Comparison of ENCODE assay signal across 18 cellular contexts in the genomic region with DNA sequence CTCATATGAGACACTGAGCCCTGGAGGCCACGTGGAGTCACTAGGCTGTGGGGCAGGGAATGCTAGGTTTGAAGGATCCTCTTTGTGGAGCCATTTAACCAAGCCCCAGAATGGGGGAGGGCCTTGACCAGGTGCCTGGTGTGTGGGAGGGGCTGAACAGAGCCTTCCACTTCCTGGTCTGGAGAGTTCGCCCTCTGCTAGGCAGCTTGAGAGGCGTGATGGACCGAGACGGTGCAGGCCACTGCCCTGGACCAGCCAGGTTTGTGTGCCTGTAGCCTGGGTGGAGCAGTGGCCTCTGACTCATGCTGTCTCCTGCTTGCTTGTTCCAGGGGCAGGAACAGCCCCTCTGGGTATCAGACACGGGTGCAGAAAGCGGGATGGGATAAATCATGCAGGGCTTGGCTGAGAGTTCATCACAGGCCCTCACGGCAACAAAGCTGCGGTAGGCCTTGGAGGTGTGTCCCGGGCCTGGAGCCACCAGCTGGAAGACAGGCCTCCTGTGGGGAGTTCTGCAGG. TPM values are rescaled to one million over a fixed set of nuclear protein-coding genes. Genes with fewer than 3 reads are reported as not detected.
DNase-seq lines count a peak whose midpoint lies in the region; ATAC-seq and TF ChIP-seq lines count a peak whose summit lies in the region.
"Had no signal": no experiment of that assay in that cellular context is flagged by ENCODE, and none has a peak within 500 bp of the region (broad histone marks: within the 10 kb centered on the region; RNA-seq: fewer than 3 reads in every experiment).

No MANE protein-coding gene starts in this region.

- no peaks in the 10 kb centered on the region for H3K79me2 ChIP-seq in mesendoderm (ENCODE audit: control insufficient read depth, insufficient read depth, low read length)

- peak; percentile 89 for ATAC-seq in WTC11
- ATAC-seq: effector memory CD8-positive, alpha-beta T cell; gastroesophageal sphincter had no signal

- no peak overlapping the region for H3K4me3 Mint-ChIP-seq in WTC11
- H3K4me3 Mint-ChIP-seq: activated naive CD4-positive, alpha-beta T cell treated with anti-CD3 and anti-CD28 coated beads for 36 hours; brain; effector memory CD8-positive, alpha-beta T cell had no signal

- H2BK120ac ChIP-seq in mesendoderm (ENCODE audit: low read depth, low read length), result no peak overlapping the region

- CTCF ChIA-PET in WTC11 (lab: Charles Lee), result interaction anchor here (0.6 kb wide), 1 partner anchor 656 kb away, joined by 5 read pairs; no protein-coding TSS in a partner anchor

- H3K4ac ChIP-seq in mesendoderm (ENCODE audit: low read depth, low read length), result no peak overlapping the region

- H3K79me1 ChIP-seq in mesendoderm (ENCODE audit: low read length), result no peaks in the 10 kb centered on the region

- H3K56ac ChIP-seq in mesendoderm (ENCODE audit: low read length), result no peak overlapping the region

- POLR2A ChIA-PET in WTC11 (lab: Charles Lee), result no interaction called here

- H3K4me2 ChIP-seq in mesendoderm (ENCODE audit: low read length), result no peak overlapping the region

- H2BK5ac ChIP-seq in mesendoderm (ENCODE audit: low read length), result no peak overlapping the region

- H3K27me3 Mint-ChIP-seq in WTC11 (ENCODE audit: low read depth), result no peaks in the 10 kb centered on the region
- H3K27me3 Mint-ChIP-seq: brain; effector memory CD8-positive, alpha-beta T cell had no signal

- no peak overlapping the region for H3K4me3 ChIP-seq in mesendoderm (ENCODE audit: low read length)
- H3K4me3 ChIP-seq: gastroesophageal sphincter, SK-N-MC, tibial artery had no signal

- H3K4me1 Mint-ChIP-seq in WTC11, result peaks cover 7% of the 10 kb centered on the region

- no peak overlapping the region for H3K18ac ChIP-seq in mesendoderm (ENCODE audit: low read length)

- no peak overlapping the region for H2BK15ac ChIP-seq in mesendoderm (replicated peaks; ENCODE audit: low read depth)

- no peaks in the 10 kb centered on the region for H3K4me1 ChIP-seq in mesendoderm (ENCODE audit: control insufficient read depth, low read depth, low read length)
- H3K4me1 ChIP-seq: gastroesophageal sphincter, tibial artery had no signal

- no peaks in the 10 kb centered on the region for H3K27me3 ChIP-seq in mesendoderm (ENCODE audit: insufficient read depth, low read length, poor library complexity)
- H3K27me3 ChIP-seq: gastroesophageal sphincter, tibial artery had no signal

- no CpG with 5 or more reads among the region's 10 CpGs for WGBS in mesendoderm (ENCODE audit: extremely low coverage, insufficient coverage, low lambda C conversion rate)

- no peak for TF ChIP-seq CTCF in WTC11 (IDR thresholded peaks at IDR 0.05)

- peak; percentile 66 for DNase-seq in DMS153 (lab: John Stamatoyannopoulos, UW)
- DNase-seq in HPDE6-E6E7 (ENCODE audit: extremely low spot score), result peak; percentile 58
- DNase-seq in WTC11 (ENCODE audit: low spot score), result peak; percentile 38
- peak; percentile 53 for DNase-seq in mesendoderm
- no peak for DNase-seq in C1 segment of cervical spinal cord (lab: John Stamatoyannopoulos, UW)
- DNase-seq in stimulated activated CD4-positive, alpha-beta T cell treated with anti-CD3 and anti-CD28 coated beads, Interleukin-1b, Interleukin-23, amount 100 ng/mL, for 48 hours, result no peak
- DNase-seq in COR-L47 (lab: John Stamatoyannopoulos, UW), result no peak
- no peak for DNase-seq in activated CD4-positive, CD25-positive, alpha-beta regulatory T cell treated with anti-CD3 and anti-CD28 coated beads, Interleukin-2, amount 50 U/mL, for 72 hours
- DNase-seq: activated naive CD4-positive, alpha-beta T cell treated with anti-CD3 and anti-CD28 coated beads for 36 hours; effector memory CD8-positive, alpha-beta T cell; kidney; NCI-H2081 treated with DMSO at 0.1 percent for 48 hours; NK-92 treated with Interleukin-12 subunit alpha and Interleukin-12 subunit beta, amount 100 ng/mL, for 24 hours; stimulated activated CD8-positive, alpha-beta memory T cell treated with anti-CD3 and anti-CD28 coated beads, Interleukin-4, amount 100 ng/mL, for 48 hours; tibial artery had no signal

- H3K27ac Mint-ChIP-seq in WTC11, result no peak overlapping the region
- H3K27ac Mint-ChIP-seq: activated naive CD4-positive, alpha-beta T cell treated with anti-CD3 and anti-CD28 coated beads for 36 hours had no signal

- no peaks in the 10 kb centered on the region for H3K36me3 ChIP-seq in mesendoderm (ENCODE audit: control insufficient read depth, insufficient read depth, low read length)
- H3K36me3 ChIP-seq: gastroesophageal sphincter, tibial artery had no signal

- H4K8ac ChIP-seq in mesendoderm (ENCODE audit: low read depth, low read length), result no peak overlapping the region

- H3K27ac ChIP-seq in mesendoderm (ENCODE audit: low read depth, low read length), result no peak overlapping the region
- H3K27ac ChIP-seq: gastroesophageal sphincter, SK-N-MC, tibial artery had no signal

- H4K5ac ChIP-seq in mesendoderm (ENCODE audit: low read length), result peak overlapping the region; percentile 40

- H3K9ac ChIP-seq in mesendoderm (ENCODE audit: low read length), result no peak overlapping the region

- H2AK5ac ChIP-seq in mesendoderm (ENCODE audit: low read length), result no peak overlapping the region

- no peaks in the 10 kb centered on the region for H3K9me3 Mint-ChIP-seq in WTC11
- H3K9me3 Mint-ChIP-seq: activated naive CD4-positive, alpha-beta T cell treated with anti-CD3 and anti-CD28 coated beads for 36 hours; brain; effector memory CD8-positive, alpha-beta T cell had no signal

- H3K36me3 Mint-ChIP-seq in WTC11, result no peaks in the 10 kb centered on the region
- H3K36me3 Mint-ChIP-seq: brain had no signal

- no peak overlapping the region for H3K23ac ChIP-seq in mesendoderm (ENCODE audit: low read length)

TF ChIP-seq in WTC11, 78 proteins besides CTCF, POLR2A, EP300 and RAD21 (continues in another document):
- no peak for TF ChIP-seq MYBL2 (CRISPR knock-in tag; IDR thresholded peaks at IDR 0.05)
- TF ChIP-seq, protein P1, sequence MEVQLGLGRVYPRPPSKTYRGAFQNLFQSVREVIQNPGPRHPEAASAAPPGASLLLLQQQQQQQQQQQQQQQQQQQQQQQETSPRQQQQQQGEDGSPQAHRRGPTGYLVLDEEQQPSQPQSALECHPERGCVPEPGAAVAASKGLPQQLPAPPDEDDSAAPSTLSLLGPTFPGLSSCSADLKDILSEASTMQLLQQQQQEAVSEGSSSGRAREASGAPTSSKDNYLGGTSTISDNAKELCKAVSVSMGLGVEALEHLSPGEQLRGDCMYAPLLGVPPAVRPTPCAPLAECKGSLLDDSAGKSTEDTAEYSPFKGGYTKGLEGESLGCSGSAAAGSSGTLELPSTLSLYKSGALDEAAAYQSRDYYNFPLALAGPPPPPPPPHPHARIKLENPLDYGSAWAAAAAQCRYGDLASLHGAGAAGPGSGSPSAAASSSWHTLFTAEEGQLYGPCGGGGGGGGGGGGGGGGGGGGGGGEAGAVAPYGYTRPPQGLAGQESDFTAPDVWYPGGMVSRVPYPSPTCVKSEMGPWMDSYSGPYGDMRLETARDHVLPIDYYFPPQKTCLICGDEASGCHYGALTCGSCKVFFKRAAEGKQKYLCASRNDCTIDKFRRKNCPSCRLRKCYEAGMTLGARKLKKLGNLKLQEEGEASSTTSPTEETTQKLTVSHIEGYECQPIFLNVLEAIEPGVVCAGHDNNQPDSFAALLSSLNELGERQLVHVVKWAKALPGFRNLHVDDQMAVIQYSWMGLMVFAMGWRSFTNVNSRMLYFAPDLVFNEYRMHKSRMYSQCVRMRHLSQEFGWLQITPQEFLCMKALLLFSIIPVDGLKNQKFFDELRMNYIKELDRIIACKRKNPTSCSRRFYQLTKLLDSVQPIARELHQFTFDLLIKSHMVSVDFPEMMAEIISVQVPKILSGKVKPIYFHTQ (CRISPR knock-in tag; IDR thresholded peaks at IDR 0.05), result no peak
- TF ChIP-seq ZNF121 (CRISPR knock-in tag; IDR thresholded peaks at IDR 0.05), result no peak
- TF ChIP-seq, protein P2, sequence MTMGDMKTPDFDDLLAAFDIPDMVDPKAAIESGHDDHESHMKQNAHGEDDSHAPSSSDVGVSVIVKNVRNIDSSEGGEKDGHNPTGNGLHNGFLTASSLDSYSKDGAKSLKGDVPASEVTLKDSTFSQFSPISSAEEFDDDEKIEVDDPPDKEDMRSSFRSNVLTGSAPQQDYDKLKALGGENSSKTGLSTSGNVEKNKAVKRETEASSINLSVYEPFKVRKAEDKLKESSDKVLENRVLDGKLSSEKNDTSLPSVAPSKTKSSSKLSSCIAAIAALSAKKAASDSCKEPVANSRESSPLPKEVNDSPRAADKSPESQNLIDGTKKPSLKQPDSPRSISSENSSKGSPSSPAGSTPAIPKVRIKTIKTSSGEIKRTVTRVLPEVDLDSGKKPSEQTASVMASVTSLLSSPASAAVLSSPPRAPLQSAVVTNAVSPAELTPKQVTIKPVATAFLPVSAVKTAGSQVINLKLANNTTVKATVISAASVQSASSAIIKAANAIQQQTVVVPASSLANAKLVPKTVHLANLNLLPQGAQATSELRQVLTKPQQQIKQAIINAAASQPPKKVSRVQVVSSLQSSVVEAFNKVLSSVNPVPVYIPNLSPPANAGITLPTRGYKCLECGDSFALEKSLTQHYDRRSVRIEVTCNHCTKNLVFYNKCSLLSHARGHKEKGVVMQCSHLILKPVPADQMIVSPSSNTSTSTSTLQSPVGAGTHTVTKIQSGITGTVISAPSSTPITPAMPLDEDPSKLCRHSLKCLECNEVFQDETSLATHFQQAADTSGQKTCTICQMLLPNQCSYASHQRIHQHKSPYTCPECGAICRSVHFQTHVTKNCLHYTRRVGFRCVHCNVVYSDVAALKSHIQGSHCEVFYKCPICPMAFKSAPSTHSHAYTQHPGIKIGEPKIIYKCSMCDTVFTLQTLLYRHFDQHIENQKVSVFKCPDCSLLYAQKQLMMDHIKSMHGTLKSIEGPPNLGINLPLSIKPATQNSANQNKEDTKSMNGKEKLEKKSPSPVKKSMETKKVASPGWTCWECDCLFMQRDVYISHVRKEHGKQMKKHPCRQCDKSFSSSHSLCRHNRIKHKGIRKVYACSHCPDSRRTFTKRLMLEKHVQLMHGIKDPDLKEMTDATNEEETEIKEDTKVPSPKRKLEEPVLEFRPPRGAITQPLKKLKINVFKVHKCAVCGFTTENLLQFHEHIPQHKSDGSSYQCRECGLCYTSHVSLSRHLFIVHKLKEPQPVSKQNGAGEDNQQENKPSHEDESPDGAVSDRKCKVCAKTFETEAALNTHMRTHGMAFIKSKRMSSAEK (CRISPR knock-in tag; IDR thresholded peaks at IDR 0.05; ENCODE audit: borderline replicate concordance), result no peak
- TF ChIP-seq KAT7 (CRISPR knock-in tag; IDR thresholded peaks at IDR 0.05; ENCODE audit: borderline replicate concordance), result no peak
- no peak for TF ChIP-seq USF1 (CRISPR knock-in tag; IDR thresholded peaks at IDR 0.05)
- no peak for TF ChIP-seq JAZF1 (CRISPR knock-in tag; IDR thresholded peaks at IDR 0.05)

RNA-seq across cellular contexts. Expression of gene ADAMTS14, which starts 27.4 kb away (rescaled TPM):
- 2.1 to 2.4 TPM (median 2.1 TPM) in 3 replicates for total RNA-seq in WTC11 (2021)
- polyA plus RNA-seq in mesendoderm (2013, experiment 1 of 2), result 0.72 TPM
- 0.73 TPM for polyA plus RNA-seq in mesendoderm (2013, experiment 2 of 2)
- total RNA-seq: activated naive CD4-positive, alpha-beta T cell treated with anti-CD3 and anti-CD28 coated beads for 36 hours had no signal

Comparison
In these comparisons a context has a peak if more than half of its experiments do, and no peak if none do; other contexts are left out.
1. DNase-seq: peak in DMS153 (single experiment), HPDE6-E6E7 (single experiment), WTC11 (single experiment) and mesendoderm (single experiment); none in C1 segment of cervical spinal cord (0 of 14), stimulated activated CD4-positive, alpha-beta T cell treated with anti-CD3 and anti-CD28 coated beads, Interleukin-1b, Interleukin-23, amount 100 ng/mL, for 48 hours (single experiment), COR-L47 (single experiment) and activated CD4-positive, CD25-positive, alpha-beta regulatory T cell treated with anti-CD3 and anti-CD28 coated beads, Interleukin-2, amount 50 U/mL, for 72 hours (single experiment).